11 cellular contexts compared by ENCODE assay signal in genomic region chr15:95682129-95682528, GRCh38.
"Had no signal": no experiment of that assay in that cellular context is flagged by ENCODE, and none has a peak within 500 bp of the region (broad histone marks: within the 10 kb centered on the region; RNA-seq: fewer than 3 reads in every experiment).

No MANE protein-coding gene starts in this region.

- H3K36me3 ChIP-seq: colonic mucosa, left ventricle myocardium inferior had no signal

- H3K27me3 ChIP-seq: colonic mucosa had no signal

- H3K9me3 Mint-ChIP-seq: activated naive CD8-positive, alpha-beta T cell treated with anti-CD3 and anti-CD28 coated beads for 36 hours had no signal

- H3K4me3 ChIP-seq: colonic mucosa, left ventricle myocardium inferior, mucosa of descending colon had no signal

- ATAC-seq: activated CD4-positive, alpha-beta T cell treated with anti-CD3 and anti-CD28 coated beads for 36 hours; mucosa of descending colon; naive thymus-derived CD4-positive, alpha-beta T cell; stimulated activated naive B cell treated with anti-CD40 and anti-IgM and Interleukin-4, amounts not matched to agents 10 μg/mL and 1 μg/mL and 100 μg/mL, for 72 hours had no signal

- H3K4me1 Mint-ChIP-seq: activated CD4-positive, alpha-beta T cell treated with anti-CD3 and anti-CD28 coated beads for 36 hours; activated naive CD8-positive, alpha-beta T cell treated with anti-CD3 and anti-CD28 coated beads for 36 hours; memory B cell; naive thymus-derived CD4-positive, alpha-beta T cell; stimulated activated naive B cell treated with anti-CD40 and anti-IgM and Interleukin-4, amounts not matched to agents 10 μg/mL and 1 μg/mL and 100 μg/mL, for 72 hours had no signal

- H3K27me3 Mint-ChIP-seq: memory B cell; stimulated activated naive B cell treated with anti-CD40 and anti-IgM and Interleukin-4, amounts not matched to agents 10 μg/mL and 1 μg/mL and 100 μg/mL, for 72 hours had no signal

- H3K9me3 ChIP-seq: colonic mucosa, left ventricle myocardium inferior, mucosa of descending colon had no signal

- H3K36me3 Mint-ChIP-seq: activated naive CD8-positive, alpha-beta T cell treated with anti-CD3 and anti-CD28 coated beads for 36 hours; memory B cell; naive thymus-derived CD4-positive, alpha-beta T cell; stimulated activated naive B cell treated with anti-CD40 and anti-IgM and Interleukin-4, amounts not matched to agents 10 μg/mL and 1 μg/mL and 100 μg/mL, for 72 hours had no signal

- H3K27ac Mint-ChIP-seq: activated CD4-positive, alpha-beta T cell treated with anti-CD3 and anti-CD28 coated beads for 36 hours; activated naive CD8-positive, alpha-beta T cell treated with anti-CD3 and anti-CD28 coated beads for 36 hours; memory B cell; naive thymus-derived CD4-positive, alpha-beta T cell; stimulated activated naive B cell treated with anti-CD40 and anti-IgM and Interleukin-4, amounts not matched to agents 10 μg/mL and 1 μg/mL and 100 μg/mL, for 72 hours had no signal

- H3K4me3 Mint-ChIP-seq: activated CD4-positive, alpha-beta T cell treated with anti-CD3 and anti-CD28 coated beads for 36 hours; activated naive CD8-positive, alpha-beta T cell treated with anti-CD3 and anti-CD28 coated beads for 36 hours; memory B cell; naive thymus-derived CD4-positive, alpha-beta T cell; stimulated activated naive B cell treated with anti-CD40 and anti-IgM and Interleukin-4, amounts not matched to agents 10 μg/mL and 1 μg/mL and 100 μg/mL, for 72 hours had no signal

- H3K27ac ChIP-seq: colonic mucosa, left ventricle myocardium inferior had no signal

- DNase-seq: activated CD4-positive, alpha-beta T cell treated with anti-CD3 and anti-CD28 coated beads for 36 hours; activated CD4-positive, alpha-beta T cell treated with anti-CD3 and anti-CD28 coated beads, Interleukin-2, amount 50 U/mL, for 48 hours; activated naive CD8-positive, alpha-beta T cell treated with anti-CD3 and anti-CD28 coated beads for 36 hours; amniotic stem cell; colonic mucosa; foreskin melanocyte; left ventricle myocardium inferior; mucosa of descending colon; naive thymus-derived CD4-positive, alpha-beta T cell; stimulated activated naive B cell treated with anti-CD40 and anti-IgM and Interleukin-4, amounts not matched to agents 10 μg/mL and 1 μg/mL and 100 μg/mL, for 72 hours had no signal

- H3K4me1 ChIP-seq: colonic mucosa, left ventricle myocardium inferior had no signal
